In the genomic region with DNA sequence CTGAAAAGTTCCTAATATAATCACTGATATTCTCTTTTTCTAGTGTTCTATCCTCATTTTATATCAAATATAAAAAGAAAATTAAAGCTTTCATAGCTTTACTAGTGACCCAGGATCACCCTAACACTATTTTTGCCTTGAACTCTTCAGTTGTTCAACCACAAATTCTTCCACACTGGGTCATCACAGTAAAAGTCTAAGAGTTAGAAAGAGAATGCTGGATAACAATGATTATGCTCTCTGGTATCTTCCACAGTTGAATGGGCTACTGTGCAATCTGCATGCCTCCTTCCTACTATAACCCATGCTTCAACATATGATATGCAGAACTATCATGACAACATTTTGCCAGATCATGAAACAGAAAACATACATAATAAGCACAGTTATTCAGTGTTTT, we compare ENCODE assay signal across 16 cellular contexts. TPM values are rescaled to one million over a fixed set of nuclear protein-coding genes. Genes with fewer than 3 reads are reported as not detected.
DNase-seq lines count a peak whose midpoint lies in the region; ATAC-seq, FAIRE-seq and TF ChIP-seq lines count a peak whose summit lies in the region.
"Had no signal": no experiment of that assay in that cellular context is flagged by ENCODE, and none has a peak within 500 bp of the region (broad histone marks: within the 10 kb centered on the region; RNA-seq: fewer than 3 reads in every experiment).

No MANE protein-coding gene starts in this region.

- FAIRE-seq in endothelial cell of umbilical vein (lab: Jason Lieb, UNC): peak; percentile 31

- H3K36me3 ChIP-seq in PC-3 (ENCODE audit: low read depth, low read length) (no peaks in the 10 kb centered on the region), endothelial cell of umbilical vein (ENCODE audit: control insufficient read depth in 2 of 2, extremely low read depth in 1 of 2, insufficient read depth in 2 of 2, low read length in 2 of 2) (no peaks in the 10 kb centered on the region), suprapubic skin (no peaks in the 10 kb centered on the region), vagina (no peaks in the 10 kb centered on the region)
- H3K36me3 ChIP-seq: left ventricle myocardium inferior had no signal

- intact Hi-C loops in PC-3 (cut with micrococcal nuclease): no loop called here
- intact Hi-C loops in endothelial cell of umbilical vein (cut with micrococcal nuclease): loop anchor here (1.0 to 5.0 kb wide), 2 partner anchors 25 to 146 kb away; no protein-coding TSS in a partner anchor
- intact Hi-C loops in vagina (cut with DNase I): no loop called here

- H3K9me1 ChIP-seq in endothelial cell of umbilical vein (replicated peaks; ENCODE audit: control insufficient read depth, extremely low read depth, insufficient read depth, low read length): no peaks in the 10 kb centered on the region

- no peaks in the 10 kb centered on the region for H3K9me2 ChIP-seq in PC-3 (replicated peaks; ENCODE audit: low read length)

- H3K4me1 ChIP-seq in PC-3 (ENCODE audit: insufficient read depth, low read length) (peaks cover 44% of the 10 kb centered on the region), endothelial cell of umbilical vein (ENCODE audit: control insufficient read depth, extremely low read depth, insufficient read depth, low read length) (peaks cover 34% of the 10 kb centered on the region), suprapubic skin (no peaks in the 10 kb centered on the region), vagina (no peaks in the 10 kb centered on the region)

- CTCF ChIA-PET in PC-3 (lab: Charles Lee): no interaction called here
- CTCF ChIA-PET in endothelial cell of umbilical vein (lab: Charles Lee): interaction anchor here (0.8 to 2.8 kb wide), 12 partner anchors 8 to 224 kb away, joined by 3 to 26 read pairs (median 4); no protein-coding TSS in a partner anchor

- TF ChIP-seq POLR2A in endothelial cell of umbilical vein (IDR thresholded peaks at IDR 0.05; ENCODE audit: low read depth, low read length): no peak
- TF ChIP-seq POLR2A in suprapubic skin (IDR thresholded peaks at IDR 0.05): no peak
- TF ChIP-seq POLR2A in vagina (IDR thresholded peaks at IDR 0.05): no peak

- no peaks in the 10 kb centered on the region for H4K20me1 ChIP-seq in PC-3 (ENCODE audit: low read length)
- no peaks in the 10 kb centered on the region for H4K20me1 ChIP-seq in endothelial cell of umbilical vein (replicated peaks; ENCODE audit: control insufficient read depth, extremely low read depth, insufficient read depth, low read length)

- H3K9ac ChIP-seq in PC-3 (ENCODE audit: low read length) (no peak overlapping the region), endothelial cell of umbilical vein (replicated peaks; ENCODE audit: extremely low read depth, insufficient read depth, low read length) (peak overlapping the region; percentile 17)

- no peaks in the 10 kb centered on the region for H3K9me3 ChIP-seq in PC-3 (ENCODE audit: low read length)
- H3K9me3 ChIP-seq in endothelial cell of umbilical vein (replicated peaks; ENCODE audit: control insufficient read depth, insufficient read depth, low read length): no peaks in the 10 kb centered on the region
- no peaks in the 10 kb centered on the region for H3K9me3 ChIP-seq in suprapubic skin
- H3K9me3 ChIP-seq in vagina: no peaks in the 10 kb centered on the region
- H3K9me3 ChIP-seq: left ventricle myocardium inferior had no signal

- no peak for TF ChIP-seq EP300 in suprapubic skin (IDR thresholded peaks at IDR 0.05)

- H3K27ac ChIP-seq in PC-3 (ENCODE audit: low read length): peak overlapping the region; percentile 83
- peak overlapping the region; percentile 93 for H3K27ac ChIP-seq in endothelial cell of umbilical vein (ENCODE audit: insufficient read depth, low read depth, low read length)
- no peak overlapping the region for H3K27ac ChIP-seq in suprapubic skin
- H3K27ac ChIP-seq in vagina: no peak overlapping the region
- H3K27ac ChIP-seq: left ventricle myocardium inferior, VCaP had no signal

- POLR2A ChIA-PET in PC-3 (lab: Charles Lee; ENCODE audit: unreplicated experiment): interaction anchor here (0.7 kb wide), 1 partner anchor 42 kb away, joined by 5 read pairs; no protein-coding TSS in a partner anchor
- POLR2A ChIA-PET in endothelial cell of umbilical vein (lab: Charles Lee): interaction anchor here (0.5 kb wide), 1 partner anchor 17 kb away, joined by 5 read pairs; no protein-coding TSS in a partner anchor

- TF ChIP-seq CTCF in PC-3 (conservative IDR thresholded peaks at IDR 0.05; ENCODE audit: low read depth, low read length) (no peak), endothelial cell of umbilical vein (IDR thresholded peaks at IDR 0.05; ENCODE audit: extremely low read depth in 1 of 2, insufficient read depth in 1 of 2, low read depth in 1 of 2, low read length in 2 of 2) (no peak), suprapubic skin (IDR thresholded peaks at IDR 0.05) (no peak), vagina (IDR thresholded peaks at IDR 0.05) (no peak)

- H3F3A ChIP-seq in PC-3 (ENCODE audit: low read length, unreplicated experiment): peaks cover 4% of the 10 kb centered on the region

- ATAC-seq in PC-3 (peak; percentile 25), GM21619 (IDR thresholded peaks at IDR 0.05; ENCODE audit: unreplicated experiment) (no peak)
- ATAC-seq: stimulated activated naive CD8-positive, alpha-beta T cell treated with anti-CD3 and anti-CD28 coated beads, Interleukin-15, amount 100 ng/mL, for 72 hours had no signal

- H3K27me3 ChIP-seq in PC-3 (ENCODE audit: low read length) (no peaks in the 10 kb centered on the region), endothelial cell of umbilical vein (ENCODE audit: control insufficient read depth in 2 of 2, insufficient read depth in 2 of 2, low read length in 2 of 2) (no peaks in the 10 kb centered on the region), suprapubic skin (no peaks in the 10 kb centered on the region), vagina (no peaks in the 10 kb centered on the region)

- H3K79me2 ChIP-seq in PC-3 (ENCODE audit: low read length) (no peaks in the 10 kb centered on the region), endothelial cell of umbilical vein (ENCODE audit: control insufficient read depth, insufficient read depth, low read length) (peaks cover 6% of the 10 kb centered on the region)

- DNase-seq in COLO829 (ENCODE audit: low spot score) (peak; percentile 18), PC-3 (peak; percentile 66), endothelial cell of umbilical vein (ENCODE audit: low read depth, low spot score) (peak; percentile 27), myocyte (ENCODE audit: low read depth) (peak; percentile 89), suprapubic skin (ENCODE audit: low spot score in 2 of 2) (no peak), NCI-H748 treated with DMSO at 0.1 percent for 48 hours (lab: John Stamatoyannopoulos, UW) (no peak), vagina (ENCODE audit: extremely low spot score in 2 of 2) (no peak)
- DNase-seq: CD4-positive, CD25-positive, alpha-beta regulatory T cell; cortex of kidney; GF-D8; left ventricle myocardium inferior; NCI-H1105; NCI-H69; stimulated activated naive CD8-positive, alpha-beta T cell treated with anti-CD3 and anti-CD28 coated beads, Interleukin-15, amount 100 ng/mL, for 72 hours had no signal

- no TSS peak for BruUV-seq in PC-3 (replicated peaks; lab: Mats Ljungman, UMichigan)
- no TSS peak for BruUV-seq in endothelial cell of umbilical vein (replicated peaks; lab: Mats Ljungman, UMichigan)

- no peak overlapping the region for H2AFZ ChIP-seq in PC-3 (ENCODE audit: low read length)
- H2AFZ ChIP-seq in endothelial cell of umbilical vein (ENCODE audit: low read depth, low read length): no peak overlapping the region

- H3K4me3 ChIP-seq in PC-3 (ENCODE audit: low read length) (no peak overlapping the region), endothelial cell of umbilical vein (replicated peaks in 1 of 3; ENCODE audit: insufficient read depth in 1 of 3, low read depth in 1 of 3, low read length in 3 of 3) (no peak overlapping the region), suprapubic skin (no peak overlapping the region), vagina (no peak overlapping the region)
- H3K4me3 ChIP-seq: left ventricle myocardium inferior had no signal

- dilution Hi-C loops in endothelial cell of umbilical vein (cut with MboI; ENCODE audit: extremely low pct_ligation_motif_present, low sequenced_read_pairs): no loop called here

- H3K4me2 ChIP-seq in PC-3 (ENCODE audit: low read length) (peak overlapping the region; percentile 67), endothelial cell of umbilical vein (ENCODE audit: insufficient read depth, low read length) (peak overlapping the region; percentile 93)

TF ChIP-seq in endothelial cell of umbilical vein, 7 proteins besides CTCF, POLR2A, EP300 and RAD21:
- TF ChIP-seq GATA2 (IDR thresholded peaks at IDR 0.05; ENCODE audit: insufficient read depth, insufficient read length, low read depth, low read length) (no peak), POLR2AphosphoS5 (IDR thresholded peaks at IDR 0.05; ENCODE audit: insufficient read depth, low read depth, low read length) (no peak), JUN (IDR thresholded peaks at IDR 0.05; ENCODE audit: borderline replicate concordance, insufficient read depth, insufficient read length, low read depth) (no peak), FOS (IDR thresholded peaks at IDR 0.05; ENCODE audit: borderline replicate concordance, insufficient read depth, low read length) (no peak), EZH2 (IDR thresholded peaks at IDR 0.05; ENCODE audit: borderline replicate concordance, low read depth, low read length, severe bottlenecking) (no peak), MYC (IDR thresholded peaks at IDR 0.05; ENCODE audit: low read depth, low read length) (no peak)
- TF ChIP-seq, protein P1, sequence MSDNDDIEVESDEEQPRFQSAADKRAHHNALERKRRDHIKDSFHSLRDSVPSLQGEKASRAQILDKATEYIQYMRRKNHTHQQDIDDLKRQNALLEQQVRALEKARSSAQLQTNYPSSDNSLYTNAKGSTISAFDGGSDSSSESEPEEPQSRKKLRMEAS (IDR thresholded peaks at IDR 0.05; ENCODE audit: insufficient read depth, insufficient read length): no peak
TF ChIP-seq in endothelial cell of umbilical vein: peak in this region for 0.

RNA-seq across cellular contexts. Expression of gene CHN1, which starts 32.3 kb away (rescaled TPM):
- total RNA-seq in PC-3 (2014; rRNA removed) (7.8 and 9.2 TPM in 2 replicates), endothelial cell of umbilical vein (23.3 and 29.0 TPM in 2 replicates), myocyte (42.9 and 43.0 TPM in 2 replicates), suprapubic skin (1 to 10 TPM; 1.6 to 4.9 (median 3.6) TPM), vagina (9.6 TPM)
- 20.1 and 24.9 TPM in 2 replicates for polyA plus RNA-seq in endothelial cell of umbilical vein
- 34.0 and 35.0 TPM in 2 replicates for polyA plus RNA-seq in endothelial cell of umbilical vein (2011; cell fraction: cytosol; rRNA removed)
- polyA plus RNA-seq in endothelial cell of umbilical vein (2011; cell fraction: nucleus; rRNA removed): 37.7 and 42.8 TPM in 2 replicates
- 16.1 and 30.5 TPM in 2 replicates for polyA plus RNA-seq in endothelial cell of umbilical vein (2012)
- 46.2 and 58.7 TPM in 2 replicates for polyA minus RNA-seq in endothelial cell of umbilical vein
- polyA minus RNA-seq in endothelial cell of umbilical vein (2011; cell fraction: cytosol; rRNA and poly(A)+ RNA removed): 11.6 TPM
- polyA minus RNA-seq in endothelial cell of umbilical vein (2011; cell fraction: nucleus; rRNA and poly(A)+ RNA removed): 59.2 and 73.1 TPM in 2 replicates
- 56.1 TPM for polyA plus RNA-seq in myocyte (2012)

Comparison
In these comparisons a context has a peak if more than half of its experiments do, and no peak if none do; other contexts are left out.
1. DNase-seq: peak in COLO829 (single experiment), PC-3 (single experiment), endothelial cell of umbilical vein (single experiment) and myocyte (single experiment); none in suprapubic skin (0 of 2), NCI-H748 treated with DMSO at 0.1 percent for 48 hours (single experiment) and vagina (0 of 2).
2. H3K27ac ChIP-seq: peak in PC-3 (single experiment) and endothelial cell of umbilical vein (single experiment); none in suprapubic skin (single experiment) and vagina (single experiment).